9 cellular contexts compared by ENCODE assay signal in the genomic region with DNA sequence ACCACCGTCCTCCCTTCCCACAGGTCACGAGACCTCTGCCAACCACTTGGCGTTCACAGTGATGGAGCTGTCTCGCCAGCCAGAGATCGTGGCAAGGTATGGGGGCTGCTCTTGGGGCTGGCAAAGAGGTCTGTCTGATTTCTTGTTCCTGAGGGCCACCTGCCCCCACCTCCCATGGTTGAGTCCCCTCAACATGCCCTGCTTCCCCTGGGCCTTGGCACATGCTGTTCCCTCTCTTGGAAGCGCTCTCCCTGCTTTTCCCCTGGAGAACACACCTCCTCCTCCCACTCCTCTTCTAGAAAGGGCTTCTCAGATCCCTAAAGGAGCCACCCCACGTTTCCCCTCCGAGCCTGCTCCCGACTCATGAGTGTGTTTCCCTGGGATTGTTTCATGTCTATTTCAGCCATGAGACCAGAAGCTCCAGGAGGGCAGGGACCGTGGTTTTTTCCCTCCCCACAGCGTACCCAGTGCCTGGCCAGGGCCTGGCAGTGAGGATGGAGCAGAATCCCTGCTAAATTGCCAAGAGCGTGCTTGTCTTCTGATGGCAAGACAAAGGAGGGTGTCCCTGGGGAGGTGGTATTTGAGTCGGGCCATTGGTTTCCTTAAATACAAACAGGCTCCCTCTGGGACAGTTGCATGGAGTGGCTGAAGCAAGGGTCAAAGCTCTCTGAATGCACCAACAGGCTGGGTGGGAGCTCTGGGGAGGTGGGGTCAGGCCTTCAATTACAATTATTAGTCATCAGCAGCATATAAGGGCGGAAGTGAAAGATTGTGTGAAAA. TPM values are rescaled to one million over a fixed set of nuclear protein-coding genes. Genes with fewer than 3 reads are reported as not detected.
DNase-seq lines count a peak whose midpoint lies in the region; ATAC-seq and TF ChIP-seq lines count a peak whose summit lies in the region.
"Had no signal": no experiment of that assay in that cellular context is flagged by ENCODE, and none has a peak within 500 bp of the region (broad histone marks: within the 10 kb centered on the region; RNA-seq: fewer than 3 reads in every experiment).

No MANE protein-coding gene starts in this region.

- H3K27me3 Mint-ChIP-seq in glutamatergic neuron (ENCODE audit: unreplicated experiment), result peaks cover 1% of the 10 kb centered on the region

- no peaks in the 10 kb centered on the region for H3K9me3 ChIP-seq in RWPE2 (ENCODE audit: severe bottlenecking)
- H3K9me3 ChIP-seq: Caco-2 had no signal

- H3K4me3 Mint-ChIP-seq in glutamatergic neuron (ENCODE audit: unreplicated experiment), result no peak overlapping the region

- H3K4me1 Mint-ChIP-seq in glutamatergic neuron (ENCODE audit: low read depth, unreplicated experiment), result peaks cover 9% of the 10 kb centered on the region

- no peak overlapping the region for H3K27ac Mint-ChIP-seq in glutamatergic neuron (ENCODE audit: unreplicated experiment)

- H3K4me1 ChIP-seq in RWPE2 (ENCODE audit: insufficient read depth, poor library complexity, severe bottlenecking), result no peaks in the 10 kb centered on the region
- H3K4me1 ChIP-seq: Caco-2 had no signal

- ATAC-seq in GM19372 (IDR thresholded peaks at IDR 0.05; ENCODE audit: low read depth, unreplicated experiment), result peak; percentile 82
- ATAC-seq in HG03039 (IDR thresholded peaks at IDR 0.05; ENCODE audit: unreplicated experiment), result peak; percentile 61
- no peak; the same call in 2 of the 3 replicates for ATAC-seq in RWPE2 (ENCODE audit: low read depth)

- no peak for TF ChIP-seq CTCF in RWPE2 (IDR thresholded peaks at IDR 0.05; ENCODE audit: poor library complexity, severe bottlenecking)
- TF ChIP-seq CTCF in glutamatergic neuron (IDR thresholded peaks at IDR 0.05; ENCODE audit: partially characterized antibody, unreplicated experiment), result no peak

- H3K4me3 ChIP-seq in RWPE2 (ENCODE audit: severe bottlenecking), result no peak overlapping the region

- H3K27ac ChIP-seq in RWPE2 (ENCODE audit: poor library complexity, severe bottlenecking), result no peak overlapping the region

- no peaks in the 10 kb centered on the region for H3K36me3 ChIP-seq in RWPE2 (ENCODE audit: low read depth)

- in situ Hi-C loops in G401 (cut with HindIII; ENCODE audit: low sequenced_read_pairs), result no loop called here

- no peaks in the 10 kb centered on the region for H3K27me3 ChIP-seq in RWPE2 (ENCODE audit: insufficient read depth, poor library complexity, severe bottlenecking)

- H3K36me3 Mint-ChIP-seq in glutamatergic neuron (ENCODE audit: unreplicated experiment), result no peaks in the 10 kb centered on the region

- DNase-seq in G401 (ENCODE audit: low spot score) (peak; percentile 7), RWPE2 (ENCODE audit: low spot score) (peak; percentile 51), glutamatergic neuron (no peak), ureter (ENCODE audit: low spot score) (no peak), SKM-1 (lab: John Stamatoyannopoulos, UW; ENCODE audit: unreplicated experiment) (no peak)
- DNase-seq in activated T-cell treated with anti-CD3 and anti-CD28 coated beads, Interleukin-2, amount 50 U/mL, for 1 hour, result no peak
- DNase-seq: Caco-2 had no signal

- H3K9me3 Mint-ChIP-seq in glutamatergic neuron (ENCODE audit: unreplicated experiment), result peaks cover 8% of the 10 kb centered on the region

RNA-seq across cellular contexts. Expression of a gene that starts 34.1 kb away (rescaled TPM):
- total RNA-seq in G401 (2014; rRNA removed; shearing (Covaris generic)), result 0.86 and 3.0 TPM in 2 replicates
- 2.1 TPM for total RNA-seq in glutamatergic neuron (ENCODE audit: unreplicated experiment)
- 2.2 TPM for total RNA-seq in ureter

Comparison
In these comparisons a context has a peak if more than half of its experiments do, and no peak if none do; other contexts are left out.
1. DNase-seq: peak in G401 (single experiment) and RWPE2 (single experiment); none in glutamatergic neuron (single experiment), ureter (single experiment), activated T-cell treated with anti-CD3 and anti-CD28 coated beads, Interleukin-2, amount 50 U/mL, for 1 hour (single experiment) and SKM-1 (single experiment).